In genomic region chr17:29613371-29613837, GRCh38 we compare ENCODE assay signal across 8 cellular contexts. TPM values are rescaled to one million over a fixed set of nuclear protein-coding genes. Genes with fewer than 3 reads are reported as not detected.
DNase-seq lines count a peak whose midpoint lies in the region; TF ChIP-seq lines count a peak whose summit lies in the region.

No MANE protein-coding gene starts in this region.

- no peaks in the 10 kb centered on the region for H3K9me2 ChIP-seq in OCI-LY7 (ENCODE audit: insufficient read depth, low read length)

- DNase-seq in EL (peak; percentile 77), OCI-LY7 (ENCODE audit: low spot score) (peak; percentile 74), cardiac septum (ENCODE audit: low spot score) (peak; percentile 97), suprapubic skin (ENCODE audit: low spot score in 2 of 2) (peak; percentile 96), NCI-H2107 treated with DMSO at 0.1 percent for 48 hours (lab: John Stamatoyannopoulos, UW; ENCODE audit: unreplicated experiment) (no peak), BE2C (no peak)
- peak; percentile 94 for DNase-seq in activated naive CD4-positive, alpha-beta T cell treated with anti-CD3 and anti-CD28 coated beads, Interleukin-2, amount 50 U/mL, for 16 hours

- H3K4me2 ChIP-seq in OCI-LY7 (ENCODE audit: low read length) (peak overlapping the region; percentile 35; the same call in 1 of the 2 replicates), parathyroid adenoma (ENCODE audit: low read length) (peak overlapping the region; percentile 61)

- WGBS in suprapubic skin = no CpG with 5 or more reads among the region's 47 CpGs

- no peaks in the 10 kb centered on the region for H3K27me3 ChIP-seq in parathyroid adenoma (ENCODE audit: control insufficient read depth, insufficient read depth, low read length)
- peaks cover 6% of the 10 kb centered on the region for H3K27me3 ChIP-seq in suprapubic skin
- no peaks in the 10 kb centered on the region for H3K27me3 ChIP-seq in BE2C

- POLR2A ChIA-PET in OCI-LY7 (lab: Charles Lee) = interaction anchor here (0.6 kb wide), 1 partner anchor 62 kb away, joined by 4 read pairs; no protein-coding TSS in a partner anchor

- CTCF ChIA-PET in OCI-LY7 (lab: Charles Lee; ENCODE audit: unreplicated experiment) = interaction anchor here (0.6 to 1.2 kb wide), 3 partner anchors 8 to 243 kb away, joined by 3 to 5 read pairs (median 4); no protein-coding TSS in a partner anchor

- TF ChIP-seq CTCF in OCI-LY7 (conservative IDR thresholded peaks at IDR 0.05; ENCODE audit: low read length) (peak; percentile 83), parathyroid adenoma (IDR thresholded peaks at IDR 0.05) (peak; percentile 86), suprapubic skin (IDR thresholded peaks at IDR 0.05) (peak; percentile 72 to 93), BE2C (IDR thresholded peaks at IDR 0.05; ENCODE audit: low read depth, low read length) (no peak)

- no peak for TF ChIP-seq POLR2A in suprapubic skin (IDR thresholded peaks at IDR 0.05)

- no peaks in the 10 kb centered on the region for H3K79me2 ChIP-seq in OCI-LY7 (ENCODE audit: insufficient read depth, low read depth, low read length)
- no peaks in the 10 kb centered on the region for H3K79me2 ChIP-seq in parathyroid adenoma

- H2AFZ ChIP-seq in OCI-LY7 (ENCODE audit: low read length) (no peak overlapping the region), parathyroid adenoma (peak overlapping the region; percentile 59)

- intact Hi-C loops in OCI-LY7 (cut with micrococcal nuclease; ENCODE audit: unreplicated experiment) (loop anchor here (1.0 kb wide), 1 partner anchor 19 kb away; no protein-coding TSS in a partner anchor), cardiac septum (cut with DNase I) (loop anchor here (5.0 to 10.0 kb wide), 2 partner anchors 36 to 321 kb away; partner anchors contain the start of gene SSH2)

- H3K4me3 ChIP-seq in OCI-LY7 (ENCODE audit: low read depth, low read length, poor library complexity, severe bottlenecking) (no peak overlapping the region), parathyroid adenoma (ENCODE audit: low read depth, low read length) (peak overlapping the region; percentile 33), suprapubic skin (peak overlapping the region; percentile 32), BE2C (ENCODE audit: low read depth, low read length) (no peak overlapping the region)

- no peaks in the 10 kb centered on the region for H3K9me3 ChIP-seq in OCI-LY7 (ENCODE audit: low read length)
- no peaks in the 10 kb centered on the region for H3K9me3 ChIP-seq in parathyroid adenoma (ENCODE audit: control insufficient read depth, low read length)
- no peaks in the 10 kb centered on the region for H3K9me3 ChIP-seq in suprapubic skin
- no peaks in the 10 kb centered on the region for H3K9me3 ChIP-seq in BE2C

- BruUV-seq in OCI-LY7 (replicated peaks; lab: Mats Ljungman, UMichigan) = no TSS peak

- H3K36me3 ChIP-seq in OCI-LY7 (ENCODE audit: insufficient read depth, low read length) = peaks cover 10% of the 10 kb centered on the region; the same call in 1 of the 2 replicates
- H3K36me3 ChIP-seq in parathyroid adenoma (ENCODE audit: control insufficient read depth, insufficient read depth, low read length) = no peaks in the 10 kb centered on the region
- H3K36me3 ChIP-seq in suprapubic skin = no peaks in the 10 kb centered on the region
- H3K36me3 ChIP-seq in BE2C = peaks cover 13% of the 10 kb centered on the region

- no peak for TF ChIP-seq EP300 in suprapubic skin (IDR thresholded peaks at IDR 0.05)

- H4K20me1 ChIP-seq in OCI-LY7 (ENCODE audit: insufficient read depth, low read length) = 0 out of 2 replicates have a peak, but pooled peaks cover 10% of the 10 kb centered on the region

- peaks cover 43% of the 10 kb centered on the region for H3K4me1 ChIP-seq in OCI-LY7 (ENCODE audit: insufficient read depth, low read length, poor library complexity, severe bottlenecking)
- H3K4me1 ChIP-seq in parathyroid adenoma = peaks cover 20% of the 10 kb centered on the region
- H3K4me1 ChIP-seq in suprapubic skin = peaks cover 55% of the 10 kb centered on the region
- H3K4me1 ChIP-seq in BE2C = no peaks in the 10 kb centered on the region

- H3K27ac ChIP-seq in OCI-LY7 (ENCODE audit: low read depth, low read length, poor library complexity, severe bottlenecking) (no peak overlapping the region), parathyroid adenoma (no peak overlapping the region), suprapubic skin (no peak overlapping the region)

- H3K9ac ChIP-seq in parathyroid adenoma = no peak overlapping the region

RNA-seq across cellular contexts. Expression of gene CORO6, which starts 9.3 kb away (rescaled TPM):
- 3.9 and 5.9 TPM in 2 replicates for total RNA-seq in OCI-LY7 (2014; rRNA removed; shearing (Covaris generic))
- total RNA-seq in OCI-LY7 (2022) (6.2 and 7.5 TPM in 2 replicates), cardiac septum (128 TPM), suprapubic skin (10 to 100 TPM in 1 of 4 donors, 1 to 10 TPM in 3; 1.4 to 13.7 (median 6.6) TPM)
- polyA plus RNA-seq in BE2C (2012; ENCODE audit: insufficient read depth, insufficient read length, low read depth) = 7.5 TPM

RNA-seq across cellular contexts. Expression of gene ANKRD13B, which starts 20.5 kb away (rescaled TPM):
- 17.8 and 22.8 TPM in 2 replicates for total RNA-seq in OCI-LY7 (2014; rRNA removed; shearing (Covaris generic))
- total RNA-seq in OCI-LY7 (2022) (30.5 and 32.8 TPM in 2 replicates), cardiac septum (8.1 TPM), suprapubic skin (10 to 100 TPM in 3 of 4 donors, 1 to 10 TPM in 1; 9.0 to 16.5 (median 10.8) TPM)
- 84.2 TPM for polyA plus RNA-seq in BE2C (2012; ENCODE audit: insufficient read depth, insufficient read length, low read depth)

RNA-seq across cellular contexts. Expression of gene GIT1, which starts 24.0 kb away (rescaled TPM):
- 38.8 and 44.3 TPM in 2 replicates for total RNA-seq in OCI-LY7 (2014; rRNA removed; shearing (Covaris generic))
- total RNA-seq in OCI-LY7 (2022) = 60.2 and 69.6 TPM in 2 replicates
- total RNA-seq in cardiac septum = 36.2 TPM
- 100 to 1,000 TPM in 2 of 4 donors, 10 to 100 TPM in 2; 66.7 to 103 (median 90.4) TPM for total RNA-seq in suprapubic skin
- polyA plus RNA-seq in BE2C (2012; ENCODE audit: insufficient read depth, insufficient read length, low read depth) = 48.9 TPM

RNA-seq across cellular contexts. Expression of gene TP53I13, which starts 44.9 kb away (rescaled TPM):
- total RNA-seq in OCI-LY7 (2014; rRNA removed; shearing (Covaris generic)) = 27.5 and 30.9 TPM in 2 replicates
- total RNA-seq in OCI-LY7 (2022) (20.8 and 26.5 TPM in 2 replicates), cardiac septum (31.9 TPM), suprapubic skin (10 to 100 TPM; 31.6 to 45.9 (median 40.3) TPM)
- 11.0 TPM for polyA plus RNA-seq in BE2C (2012; ENCODE audit: insufficient read depth, insufficient read length, low read depth)

RNA-seq across cellular contexts. Expression of gene ABHD15, which starts 46.6 kb away (rescaled TPM):
- 7.7 and 8.5 TPM in 2 replicates for total RNA-seq in OCI-LY7 (2014; rRNA removed; shearing (Covaris generic))
- total RNA-seq in OCI-LY7 (2022) (13.9 and 15.3 TPM in 2 replicates), cardiac septum (5.8 TPM), suprapubic skin (10 to 100 TPM in 1 of 4 donors, 1 to 10 TPM in 3; 7.2 to 11.0 (median 7.9) TPM)
- 0.12 TPM for polyA plus RNA-seq in BE2C (2012; ENCODE audit: insufficient read depth, insufficient read length, low read depth)

Comparison
In these comparisons a context has a peak if more than half of its experiments do, and no peak if none do; other contexts are left out.
1. DNase-seq: peak in EL (single experiment), OCI-LY7 (single experiment), activated naive CD4-positive, alpha-beta T cell treated with anti-CD3 and anti-CD28 coated beads, Interleukin-2, amount 50 U/mL, for 16 hours (single experiment), cardiac septum (single experiment) and suprapubic skin (2 of 2); none in NCI-H2107 treated with DMSO at 0.1 percent for 48 hours (single experiment) and BE2C (single experiment).
2. H3K4me3 ChIP-seq: peak in parathyroid adenoma (single experiment) and suprapubic skin (single experiment); none in OCI-LY7 (single experiment) and BE2C (single experiment).